22 cellular contexts compared by ENCODE assay signal in the genomic region with DNA sequence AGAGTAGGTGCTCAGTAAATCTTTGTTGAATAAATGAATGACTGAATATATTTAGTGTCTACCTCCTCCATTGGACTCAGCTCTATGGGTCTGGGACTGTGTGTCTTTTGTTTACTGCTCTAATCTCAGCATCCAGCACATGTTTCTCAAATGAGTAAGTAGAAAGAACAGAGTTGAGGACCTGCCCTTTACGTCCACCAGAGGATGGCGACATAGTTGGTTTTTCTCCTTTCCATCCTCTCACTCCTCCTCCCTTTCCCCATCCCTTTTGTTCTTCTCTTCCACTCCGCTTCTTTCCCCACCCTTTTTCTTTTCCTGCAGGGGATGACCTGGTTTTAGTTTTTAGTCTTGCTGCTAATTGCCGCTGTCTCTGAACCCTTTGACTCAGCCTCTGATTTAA. TPM values are rescaled to one million over a fixed set of nuclear protein-coding genes. Genes with fewer than 3 reads are reported as not detected.
A peak's percentile ranks its signal among the peaks of the same experiment; 100 is the strongest.
DNase-seq lines count a peak whose midpoint lies in the region; ATAC-seq, FAIRE-seq and TF ChIP-seq lines count a peak whose summit lies in the region.
"Had no signal": no experiment of that assay in that cellular context is flagged by ENCODE, and none has a peak within 500 bp of the region (broad histone marks: within the 10 kb centered on the region; RNA-seq: fewer than 3 reads in every experiment).

No MANE protein-coding gene starts in this region.

- H3K9me2 ChIP-seq in GM23338 (ENCODE audit: insufficient read depth), result no peaks in the 10 kb centered on the region

- peak; percentile 59 to 63 for TF ChIP-seq RAD21 in H1 (IDR thresholded peaks at IDR 0.05 in 1 of 2, conservative IDR thresholded peaks at IDR 0.05 in 1 of 2; ENCODE audit: low read depth in 2 of 2, low read length in 2 of 2)

- no peak overlapping the region for H3K18ac ChIP-seq in H1 (ENCODE audit: extremely low read depth, low read length)

- H2AFZ ChIP-seq in GM23338 (peak overlapping the region; percentile 80), H1 (ENCODE audit: low read length) (0 out of 2 replicates have a peak overlapping the region, but pooled peaks have one; percentile 57)

- no peak overlapping the region for H2BK12ac ChIP-seq in H1 (ENCODE audit: low read depth, low read length)

- intact Hi-C loops in Right ventricle myocardium superior (cut with DNase I) (no loop called here), pancreas (cut with DNase I) (no loop called here), ovary (cut with DNase I) (no loop called here)

- H3K27me3 ChIP-seq in GM23338 (ENCODE audit: insufficient read depth), result no peaks in the 10 kb centered on the region
- H3K27me3 ChIP-seq in NT2/D1 (ENCODE audit: insufficient read depth, insufficient read length), result peaks cover 2% of the 10 kb centered on the region
- no peaks in the 10 kb centered on the region for H3K27me3 ChIP-seq in H1 (replicated peaks in 1 of 4; ENCODE audit: control insufficient read depth in 3 of 4, extremely low read depth in 1 of 4, insufficient read depth in 3 of 4, low read length in 3 of 4)
- H3K27me3 ChIP-seq in pancreas, result no peaks in the 10 kb centered on the region
- H3K27me3 ChIP-seq in ovary, result no peaks in the 10 kb centered on the region
- H3K27me3 ChIP-seq: SJCRH30 had no signal

- H3K27ac Mint-ChIP-seq in GM23338, result no peak overlapping the region

- TF ChIP-seq POLR2A in H1 (IDR thresholded peaks at IDR 0.05; ENCODE audit: control extremely low read depth in 1 of 2, low read depth in 2 of 2, low read length in 2 of 2) (no peak), ovary (IDR thresholded peaks at IDR 0.05) (no peak)

- peak; percentile 76 for FAIRE-seq in H1 (lab: Jason Lieb, UNC)
- FAIRE-seq in pancreas (lab: Jason Lieb, UNC), result no peak
- FAIRE-seq: G401.6, GM12892, GM19239 had no signal

- H2AK5ac ChIP-seq in H1 (ENCODE audit: low read depth, low read length), result no peak overlapping the region

- no peaks in the 10 kb centered on the region for H3K79me2 ChIP-seq in GM23338 (replicated peaks; ENCODE audit: insufficient read depth)
- no peaks in the 10 kb centered on the region for H3K79me2 ChIP-seq in H1 (ENCODE audit: control insufficient read depth in 1 of 2, insufficient read depth in 2 of 2, low read length in 2 of 2)

- no peak overlapping the region for H2BK5ac ChIP-seq in H1 (ENCODE audit: low read depth, low read length)

- no peak overlapping the region for H3K56ac ChIP-seq in H1 (replicated peaks; ENCODE audit: insufficient read length, low read depth, low read length)

- H3K27ac ChIP-seq in GM23338 (ENCODE audit: low read depth) (no peak overlapping the region), H1 (ENCODE audit: low read depth, low read length) (no peak overlapping the region), pancreas (no peak overlapping the region), ovary (no peak overlapping the region)
- H3K27ac ChIP-seq: HL-60, SJCRH30 had no signal

- TF ChIP-seq EP300 in H1 (IDR thresholded peaks at IDR 0.05; ENCODE audit: borderline replicate concordance in 1 of 2, low read depth in 2 of 2, low read length in 2 of 2) (no peak), ovary (IDR thresholded peaks at IDR 0.05) (no peak)

- TF ChIP-seq CTCF in GM23338 (conservative IDR thresholded peaks at IDR 0.05; ENCODE audit: low read depth in 2 of 2) (peak; percentile 48 to 81), H1 (IDR thresholded peaks at IDR 0.05; ENCODE audit: control extremely low read depth in 1 of 3, insufficient read depth in 1 of 3, low read depth in 1 of 3, low read length in 3 of 3) (peak; percentile 26 to 67 (median 46); a peak in 3 of 4 replicates), pancreas (IDR thresholded peaks at IDR 0.05) (no peak), ovary (IDR thresholded peaks at IDR 0.05) (no peak)

- no peaks in the 10 kb centered on the region for H3K9me3 Mint-ChIP-seq in GM23338

- H3K23me2 ChIP-seq in H1 (ENCODE audit: low read depth, low read length), result no peaks in the 10 kb centered on the region

- H3K36me3 ChIP-seq in GM23338 (ENCODE audit: insufficient read depth) (no peaks in the 10 kb centered on the region), NT2/D1 (ENCODE audit: insufficient read depth, insufficient read length, low read length) (no peaks in the 10 kb centered on the region), H1 (ENCODE audit: control insufficient read depth in 2 of 4, insufficient read depth in 4 of 4, low read length in 3 of 4) (no peaks in the 10 kb centered on the region), pancreas (no peaks in the 10 kb centered on the region), ovary (no peaks in the 10 kb centered on the region)
- H3K36me3 ChIP-seq: SJCRH30 had no signal

- H4K5ac ChIP-seq in H1 (ENCODE audit: insufficient read length, low read depth, low read length), result no peak overlapping the region

- no peak overlapping the region for H3K4me3 ChIP-seq in GM23338
- no peak overlapping the region for H3K4me3 ChIP-seq in NT2/D1 (ENCODE audit: insufficient read length, low read depth)
- no peak overlapping the region for H3K4me3 ChIP-seq in H1 (ENCODE audit: extremely low read depth in 1 of 4, insufficient read depth in 2 of 4, low read depth in 3 of 4, low read length in 4 of 4)
- H3K4me3 ChIP-seq in pancreas, result no peak overlapping the region
- no peak overlapping the region for H3K4me3 ChIP-seq in ovary
- H3K4me3 ChIP-seq: SJCRH30 had no signal

- H3K27me3 Mint-ChIP-seq in GM23338 (ENCODE audit: insufficient read depth, low read depth, poor library complexity), result no peaks in the 10 kb centered on the region

- no peak overlapping the region for H2BK15ac ChIP-seq in H1 (ENCODE audit: low read length)

- H3K4me3 Mint-ChIP-seq in GM23338, result no peak overlapping the region

- no peak overlapping the region for H2BK120ac ChIP-seq in H1 (replicated peaks; ENCODE audit: low read depth, low read length)

- POLR2A ChIA-PET in H1 (lab: Charles Lee; ENCODE audit: partially characterized antibody), result no interaction called here

- no peak overlapping the region for H3K14ac ChIP-seq in H1 (ENCODE audit: insufficient read length)

- H3F3A ChIP-seq in GM23338 (replicated peaks; ENCODE audit: low read depth), result no peaks in the 10 kb centered on the region

- no peak overlapping the region for H3K4me2 ChIP-seq in GM23338
- H3K4me2 ChIP-seq in H1 (ENCODE audit: insufficient read depth in 1 of 2, low read depth in 2 of 2, low read length in 2 of 2), result 0 out of 4 replicates have a peak overlapping the region, but pooled peaks of 1 of the 2 experiments have one; percentile 20

- H3K9me3 ChIP-seq in NT2/D1 (ENCODE audit: insufficient read depth, low read length) (no peaks in the 10 kb centered on the region), H1 (ENCODE audit: insufficient read depth in 2 of 2, low read depth in 1 of 2, low read length in 1 of 2) (no peaks in the 10 kb centered on the region), pancreas (no peaks in the 10 kb centered on the region), ovary (no peaks in the 10 kb centered on the region)
- H3K9me3 ChIP-seq: SJCRH30 had no signal

- H2BK20ac ChIP-seq in H1 (ENCODE audit: low read length), result no peak overlapping the region

- DNase-seq in GM23338 (ENCODE audit: low spot score), result peak; percentile 72
- DNase-seq in NT2/D1 (ENCODE audit: low read depth, low spot score), result peak; percentile 16
- DNase-seq in H1 (ENCODE audit: low read depth in 1 of 2, low spot score in 2 of 2), result no peak
- peak; percentile 23 for DNase-seq in left kidney (ENCODE audit: low read depth, low spot score)
- DNase-seq in Right ventricle myocardium superior, result no peak
- DNase-seq in pancreas, result no peak
- no peak for DNase-seq in ovary
- DNase-seq: AML-193, DMS79, KG1, NCI-H1105, NCI-H187, NCI-H446, NCI-H82, RPMI8226, SJCRH30 had no signal

- H3K4ac ChIP-seq in H1 (replicated peaks; ENCODE audit: insufficient read length, low read depth, low read length), result no peak overlapping the region

- no peak overlapping the region for H4K8ac ChIP-seq in H1 (ENCODE audit: extremely low read depth, insufficient read depth, low read length)

- H3K4me1 ChIP-seq in GM23338 (ENCODE audit: insufficient read depth) (no peaks in the 10 kb centered on the region), NT2/D1 (ENCODE audit: insufficient read depth, insufficient read length) (no peaks in the 10 kb centered on the region), H1 (replicated peaks in 1 of 4; ENCODE audit: control insufficient read depth in 3 of 4, insufficient read depth in 4 of 4, low read length in 3 of 4) (no peaks in the 10 kb centered on the region), pancreas (no peaks in the 10 kb centered on the region), ovary (ENCODE audit: insufficient read depth) (no peaks in the 10 kb centered on the region)
- H3K4me1 ChIP-seq: SJCRH30 had no signal

- ATAC-seq in GM23338, result peak; percentile 86
- no peak for ATAC-seq in Right ventricle myocardium superior (ENCODE audit: poor library complexity)
- ATAC-seq in GM19463 (IDR thresholded peaks at IDR 0.05; ENCODE audit: unreplicated experiment), result no peak
- no peak for ATAC-seq in pancreas

- H4K20me1 ChIP-seq in GM23338 (replicated peaks; ENCODE audit: insufficient read depth), result no peaks in the 10 kb centered on the region
- H4K20me1 ChIP-seq in H1 (replicated peaks in 1 of 2; ENCODE audit: control insufficient read depth in 1 of 2, insufficient read depth in 2 of 2, low read length in 2 of 2), result no peaks in the 10 kb centered on the region

- no peaks in the 10 kb centered on the region for H3K79me1 ChIP-seq in H1 (ENCODE audit: low read depth, low read length)

- no peak overlapping the region for H4K91ac ChIP-seq in H1 (replicated peaks; ENCODE audit: insufficient read length, low read length)

- H3K9ac ChIP-seq in NT2/D1 (ENCODE audit: insufficient read length, low read depth) (no peak overlapping the region), H1 (replicated peaks in 1 of 4; ENCODE audit: extremely low read depth in 1 of 4, low read depth in 3 of 4, low read length in 3 of 4) (no peak overlapping the region)

- H3K23ac ChIP-seq in H1 (ENCODE audit: insufficient read length), result no peak overlapping the region

- no peaks in the 10 kb centered on the region for H3K4me1 Mint-ChIP-seq in GM23338

- WGBS in H1 (ENCODE audit: extremely low coverage in 1 of 2, insufficient coverage in 1 of 2, insufficient read length in 1 of 2, insufficient replicate concordance in 2 of 2, low coverage in 1 of 2, low lambda C conversion rate in 2 of 2, missing lambda C conversion rate in 1 of 2), 2 experiments, result 26% methylated on average over 4 of the region's 4 CpGs; no CpG with 5 or more reads in 1 of the 2 experiments
- WGBS in pancreas, 2 donors, result 34 to 40% methylated on average over 4 of the region's 4 CpGs
- 19 to 21% (median 19%) methylated on average over 4 of the region's 4 CpGs for WGBS in ovary, 3 donors

- no peaks in the 10 kb centered on the region for H3K36me3 Mint-ChIP-seq in GM23338 (ENCODE audit: low read depth)

- CTCF ChIA-PET in H1 (lab: Charles Lee; ENCODE audit: partially characterized antibody), result interaction anchor here (0.7 to 1.5 kb wide), 8 partner anchors 14 to 584 kb away, joined by 3 to 6 read pairs (median 4); no protein-coding TSS in a partner anchor

RNA-seq across cellular contexts. Expression of gene CHP2, which starts 12.1 kb away (rescaled TPM):
- 3.3 and 3.7 TPM in 2 replicates for total RNA-seq in GM23338 (2014; rRNA removed; shearing (Covaris generic))
- polyA plus RNA-seq in GM23338 (2016; fragmentation: Nextera tagmentation; extraction: Ambion mirVana), result 2.3 and 2.4 TPM in 2 replicates
- 1.6 and 1.7 TPM in 2 replicates for total RNA-seq in H1 (2021; fragmentation: NEBNext Ultra II Directional; extraction: Animal tissue kit (Norgen Biotek cat#: 25700))
- 1.3 and 2.6 TPM in 2 replicates for polyA plus RNA-seq in H1 (2011; rRNA removed)
- 2.6 TPM for polyA plus RNA-seq in H1 (2011; cell fraction: cytosol; rRNA removed)
- polyA plus RNA-seq in H1 (2011; cell fraction: nucleus; rRNA removed), result 2.0 TPM
- 2.9 to 4.5 TPM (median 3.9 TPM) in 4 replicates for polyA plus RNA-seq in H1 (2012, experiment 1 of 2)
- polyA plus RNA-seq in H1 (2012, experiment 2 of 2), result 1.1 TPM
- 0.99 TPM for polyA plus RNA-seq in H1 (2013, experiment 1 of 2)
- 1.1 TPM for polyA plus RNA-seq in H1 (2013, experiment 2 of 2)
- polyA minus RNA-seq in H1 (2011; rRNA and poly(A)+ RNA removed), result 2.4 and 2.7 TPM in 2 replicates
- polyA minus RNA-seq in H1 (2011; cell fraction: cytosol; rRNA and poly(A)+ RNA removed), result 1.4 TPM
- 1.5 TPM for polyA minus RNA-seq in H1 (2011; cell fraction: nucleus; rRNA and poly(A)+ RNA removed)
- not detected for total RNA-seq in Right ventricle myocardium superior
- total RNA-seq in pancreas, result not detected
- not detected for polyA plus RNA-seq in pancreas
- total RNA-seq in ovary, result under 1 TPM in 1 of 7 donors, not detected in 6; 0.10 TPM
- under 1 TPM; 0.05 to 0.15 TPM for polyA plus RNA-seq in ovary
- total RNA-seq: MCF 10A, SJCRH30 had no signal

RNA-seq across cellular contexts. Expression of gene ERN2, which starts 29.7 kb away (rescaled TPM):
- 0.97 and 1.1 TPM in 2 replicates for total RNA-seq in GM23338 (2014; rRNA removed; shearing (Covaris generic))
- polyA plus RNA-seq in GM23338 (2016; fragmentation: Nextera tagmentation; extraction: Ambion mirVana) (0.73 and 0.97 TPM in 2 replicates), H1 (2011; rRNA removed) (4.4 and 6.1 TPM in 2 replicates), pancreas (1 to 10 TPM; 1.9 to 4.7 TPM), ovary (not detected)
- total RNA-seq in H1 (2021; fragmentation: NEBNext Ultra II Directional; extraction: Animal tissue kit (Norgen Biotek cat#: 25700)), result 1.7 and 2.4 TPM in 2 replicates
- 5.1 TPM for polyA plus RNA-seq in H1 (2011; cell fraction: cytosol; rRNA removed)
- polyA plus RNA-seq in H1 (2011; cell fraction: nucleus; rRNA removed), result 11.3 TPM
- polyA plus RNA-seq in H1 (2012, experiment 1 of 2), result 1.6 to 3.0 TPM (median 2.4 TPM) in 4 replicates
- polyA plus RNA-seq in H1 (2012, experiment 2 of 2), result 0.96 TPM
- polyA plus RNA-seq in H1 (2013, experiment 1 of 2), result 1.0 TPM
- polyA plus RNA-seq in H1 (2013, experiment 2 of 2), result 1.5 TPM
- polyA minus RNA-seq in H1 (2011; rRNA and poly(A)+ RNA removed), result 5.1 and 5.3 TPM in 2 replicates
- 2.3 TPM for polyA minus RNA-seq in H1 (2011; cell fraction: cytosol; rRNA and poly(A)+ RNA removed)
- 16.1 TPM for polyA minus RNA-seq in H1 (2011; cell fraction: nucleus; rRNA and poly(A)+ RNA removed)
- total RNA-seq in Right ventricle myocardium superior (not detected), pancreas (1 to 10 TPM in 4 of 6 donors, under 1 TPM in 2; 0.20 to 3.9 (median 1.6) TPM), ovary (under 1 TPM in 2 of 7 donors, not detected in 5; 0.24 to 0.26 TPM)
- total RNA-seq: MCF 10A, SJCRH30 had no signal

Comparison
In these comparisons a context has a peak if more than half of its experiments do, and no peak if none do; other contexts are left out.
1. DNase-seq: peak in GM23338 (single experiment), NT2/D1 (single experiment) and left kidney (single experiment); none in H1 (0 of 2), Right ventricle myocardium superior (single experiment), pancreas (0 of 6) and ovary (0 of 5).
2. CTCF ChIP-seq: peak in GM23338 (2 of 2) and H1 (3 of 3); none in pancreas (0 of 4) and ovary (0 of 3).